Comparison of ENCODE assay signal across 8 cellular contexts in the genomic region with DNA sequence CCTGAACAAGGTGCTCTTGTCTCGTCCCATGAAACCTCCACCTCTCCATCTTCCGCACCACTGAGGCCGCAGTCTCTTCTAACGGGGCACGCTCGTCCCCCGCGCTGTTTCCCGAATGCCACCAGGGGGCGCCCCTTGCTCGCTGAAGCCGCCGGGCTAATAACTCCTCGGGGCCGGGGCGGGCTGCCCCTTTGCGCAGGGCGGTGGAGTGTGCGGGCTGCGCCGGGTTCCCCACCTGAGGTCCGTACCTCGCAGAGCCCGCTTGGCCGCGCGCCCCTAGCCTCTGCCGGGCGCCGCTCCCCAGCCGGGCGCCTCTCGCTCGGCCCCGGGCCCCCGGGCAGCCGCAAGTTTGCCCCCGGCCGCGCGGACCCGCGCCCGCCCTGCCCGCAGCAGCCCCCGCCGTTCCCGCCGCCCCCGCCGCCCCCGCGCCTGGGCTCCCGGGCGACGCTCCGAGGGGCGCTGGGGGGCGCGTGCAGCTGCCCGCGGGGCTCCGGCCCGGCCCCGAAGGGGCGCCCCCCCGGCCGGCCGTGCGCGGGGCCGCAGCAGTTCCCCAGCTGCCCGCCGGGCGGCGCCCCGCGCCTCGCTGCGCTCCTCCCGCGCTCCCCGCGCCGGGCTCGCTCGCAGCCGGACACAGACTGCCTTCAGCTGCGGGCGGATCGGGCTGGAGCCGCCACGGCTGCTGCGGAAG. TPM values are rescaled to one million over a fixed set of nuclear protein-coding genes. Genes with fewer than 3 reads are reported as not detected.
A peak's percentile ranks its signal among the peaks of the same experiment; 100 is the strongest.
DNase-seq lines count a peak whose midpoint lies in the region; ATAC-seq and TF ChIP-seq lines count a peak whose summit lies in the region.

A gene with protein sequence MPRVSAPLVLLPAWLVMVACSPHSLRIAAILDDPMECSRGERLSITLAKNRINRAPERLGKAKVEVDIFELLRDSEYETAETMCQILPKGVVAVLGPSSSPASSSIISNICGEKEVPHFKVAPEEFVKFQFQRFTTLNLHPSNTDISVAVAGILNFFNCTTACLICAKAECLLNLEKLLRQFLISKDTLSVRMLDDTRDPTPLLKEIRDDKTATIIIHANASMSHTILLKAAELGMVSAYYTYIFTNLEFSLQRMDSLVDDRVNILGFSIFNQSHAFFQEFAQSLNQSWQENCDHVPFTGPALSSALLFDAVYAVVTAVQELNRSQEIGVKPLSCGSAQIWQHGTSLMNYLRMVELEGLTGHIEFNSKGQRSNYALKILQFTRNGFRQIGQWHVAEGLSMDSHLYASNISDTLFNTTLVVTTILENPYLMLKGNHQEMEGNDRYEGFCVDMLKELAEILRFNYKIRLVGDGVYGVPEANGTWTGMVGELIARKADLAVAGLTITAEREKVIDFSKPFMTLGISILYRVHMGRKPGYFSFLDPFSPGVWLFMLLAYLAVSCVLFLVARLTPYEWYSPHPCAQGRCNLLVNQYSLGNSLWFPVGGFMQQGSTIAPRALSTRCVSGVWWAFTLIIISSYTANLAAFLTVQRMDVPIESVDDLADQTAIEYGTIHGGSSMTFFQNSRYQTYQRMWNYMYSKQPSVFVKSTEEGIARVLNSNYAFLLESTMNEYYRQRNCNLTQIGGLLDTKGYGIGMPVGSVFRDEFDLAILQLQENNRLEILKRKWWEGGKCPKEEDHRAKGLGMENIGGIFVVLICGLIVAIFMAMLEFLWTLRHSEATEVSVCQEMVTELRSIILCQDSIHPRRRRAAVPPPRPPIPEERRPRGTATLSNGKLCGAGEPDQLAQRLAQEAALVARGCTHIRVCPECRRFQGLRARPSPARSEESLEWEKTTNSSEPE (plus strand): TSS at position 633 of the 688 bp plus-strand sequence. CDS start 148,571 bp downstream, outside the sequence.

- H3K27ac Mint-ChIP-seq in activated CD4-positive, alpha-beta T cell treated with anti-CD3 and anti-CD28 coated beads, Interleukin-2, amount 10 ng/mL, durations not matched to agents 24 days and 14 days = no peak within 1 kb of the TSS

- H3K9me3 ChIP-seq in liver (ENCODE audit: control insufficient read depth in 4 of 4, low read length in 3 of 4) = no peaks in the 10 kb centered on the region

- no peak within 1 kb of the TSS for H3K27ac ChIP-seq in coronary artery
- no peak within 1 kb of the TSS for H3K27ac ChIP-seq in liver (ENCODE audit: low read depth in 1 of 2, low read length in 2 of 2)

- peaks cover 0 to 6% (median 0%) of the 10 kb centered on the region in 4 donors for H3K4me1 ChIP-seq in liver (ENCODE audit: control insufficient read depth in 4 of 4, insufficient read depth in 4 of 4, low read length in 3 of 4)

- peak; percentile 32 for DNase-seq in AG09319 (ENCODE audit: extremely low read depth, low read depth)
- peak; percentile 27 for DNase-seq in NCI-H510A (lab: John Stamatoyannopoulos, UW)
- DNase-seq in activated CD4-positive, alpha-beta T cell treated with anti-CD3 and anti-CD28 coated beads, Interleukin-2, amount 10 ng/mL, durations not matched to agents 24 days and 14 days = peak; percentile 92
- peak; percentile 77 for DNase-seq in coronary artery (ENCODE audit: low spot score)
- peak; percentile 53 to 80 for DNase-seq in stimulated activated CD4-positive, alpha-beta T cell treated with anti-CD3 and anti-CD28 coated beads, Interleukin-4, amount 100 ng/mL, for 4 hours

- TF ChIP-seq CTCF in AG09319 (IDR thresholded peaks at IDR 0.05; ENCODE audit: low read depth, low read length) (peak; percentile 93), coronary artery (IDR thresholded peaks at IDR 0.05) (peak; percentile 88), liver (IDR thresholded peaks at IDR 0.05; ENCODE audit: low read depth, low read length, missing input control) (peak; percentile 88)

- no peak within 1 kb of the TSS for H3K9ac ChIP-seq in liver (ENCODE audit: low read depth in 1 of 2, low read length in 2 of 2)

- ATAC-seq in GM18909 (IDR thresholded peaks at IDR 0.05; ENCODE audit: poor library complexity, unreplicated experiment) = peak; percentile 90
- ATAC-seq in HG03175 (IDR thresholded peaks at IDR 0.05; ENCODE audit: unreplicated experiment) = peak; percentile 85

- H3K36me3 ChIP-seq in liver (ENCODE audit: control insufficient read depth in 4 of 4, insufficient read depth in 3 of 4, low read depth in 1 of 4, low read length in 3 of 4) = no peaks in the 10 kb centered on the region

- H3K36me3 Mint-ChIP-seq in activated CD4-positive, alpha-beta T cell treated with anti-CD3 and anti-CD28 coated beads, Interleukin-2, amount 10 ng/mL, durations not matched to agents 24 days and 14 days (ENCODE audit: low read depth) = no peaks in the 10 kb centered on the region

- 1% methylated on average over 94 of the region's 94 CpGs for WGBS in liver

- H3K4me3 ChIP-seq in coronary artery (peak within 1 kb of the TSS; percentile 79), liver (ENCODE audit: low read depth in 1 of 3, low read length in 3 of 3) (peak within 1 kb of the TSS in 1 of 3 donors; percentile 65)

- intact Hi-C loops in activated CD4-positive, alpha-beta T cell treated with anti-CD3 and anti-CD28 coated beads, Interleukin-2, amount 10 ng/mL, durations not matched to agents 24 days and 14 days (cut with micrococcal nuclease) = loop anchor here (1.0 to 5.0 kb wide), 4 partner anchors 174 to 684 kb away; no protein-coding TSS in a partner anchor

- H3K27me3 ChIP-seq in liver (ENCODE audit: control insufficient read depth in 4 of 4, insufficient read depth in 4 of 4, low read length in 3 of 4) = peaks cover 0 to 5% (median 2%) of the 10 kb centered on the region in 4 donors

- H3K4me1 Mint-ChIP-seq in activated CD4-positive, alpha-beta T cell treated with anti-CD3 and anti-CD28 coated beads, Interleukin-2, amount 10 ng/mL, durations not matched to agents 24 days and 14 days = peaks cover 2% of the 10 kb centered on the region

- H3K9me3 Mint-ChIP-seq in activated CD4-positive, alpha-beta T cell treated with anti-CD3 and anti-CD28 coated beads, Interleukin-2, amount 10 ng/mL, durations not matched to agents 24 days and 14 days = no peaks in the 10 kb centered on the region

- peak; percentile 89 to 93 for TF ChIP-seq RAD21 in liver (IDR thresholded peaks at IDR 0.05)

- peaks cover 71% of the 10 kb centered on the region for H3K27me3 Mint-ChIP-seq in activated CD4-positive, alpha-beta T cell treated with anti-CD3 and anti-CD28 coated beads, Interleukin-2, amount 10 ng/mL, durations not matched to agents 24 days and 14 days

- H3K4me3 Mint-ChIP-seq in activated CD4-positive, alpha-beta T cell treated with anti-CD3 and anti-CD28 coated beads, Interleukin-2, amount 10 ng/mL, durations not matched to agents 24 days and 14 days = peak within 1 kb of the TSS; percentile 35

TF ChIP-seq in liver, 16 proteins besides CTCF, POLR2A, EP300 and RAD21:
- TF ChIP-seq FOXA1 (IDR thresholded peaks at IDR 0.05) = no peak
- no peak for TF ChIP-seq YY1 (IDR thresholded peaks at IDR 0.05)
- TF ChIP-seq, protein P1, sequence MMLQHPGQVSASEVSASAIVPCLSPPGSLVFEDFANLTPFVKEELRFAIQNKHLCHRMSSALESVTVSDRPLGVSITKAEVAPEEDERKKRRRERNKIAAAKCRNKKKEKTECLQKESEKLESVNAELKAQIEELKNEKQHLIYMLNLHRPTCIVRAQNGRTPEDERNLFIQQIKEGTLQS (IDR thresholded peaks at IDR 0.05) = no peak
- TF ChIP-seq NR2F2 (IDR thresholded peaks at IDR 0.05) = no peak
- TF ChIP-seq, protein P2, sequence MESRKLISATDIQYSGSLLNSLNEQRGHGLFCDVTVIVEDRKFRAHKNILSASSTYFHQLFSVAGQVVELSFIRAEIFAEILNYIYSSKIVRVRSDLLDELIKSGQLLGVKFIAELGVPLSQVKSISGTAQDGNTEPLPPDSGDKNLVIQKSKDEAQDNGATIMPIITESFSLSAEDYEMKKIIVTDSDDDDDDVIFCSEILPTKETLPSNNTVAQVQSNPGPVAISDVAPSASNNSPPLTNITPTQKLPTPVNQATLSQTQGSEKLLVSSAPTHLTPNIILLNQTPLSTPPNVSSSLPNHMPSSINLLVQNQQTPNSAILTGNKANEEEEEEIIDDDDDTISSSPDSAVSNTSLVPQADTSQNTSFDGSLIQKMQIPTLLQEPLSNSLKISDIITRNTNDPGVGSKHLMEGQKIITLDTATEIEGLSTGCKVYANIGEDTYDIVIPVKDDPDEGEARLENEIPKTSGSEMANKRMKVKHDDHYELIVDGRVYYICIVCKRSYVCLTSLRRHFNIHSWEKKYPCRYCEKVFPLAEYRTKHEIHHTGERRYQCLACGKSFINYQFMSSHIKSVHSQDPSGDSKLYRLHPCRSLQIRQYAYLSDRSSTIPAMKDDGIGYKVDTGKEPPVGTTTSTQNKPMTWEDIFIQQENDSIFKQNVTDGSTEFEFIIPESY (IDR thresholded peaks at IDR 0.05) = no peak
- TF ChIP-seq HNF4A (conservative IDR thresholded peaks at IDR 0.05) = no peak
- no peak for TF ChIP-seq RXRA (IDR thresholded peaks at IDR 0.05)

RNA-seq across cellular contexts. Expression of the gene that starts here (rescaled TPM):
- total RNA-seq in activated CD4-positive, alpha-beta T cell treated with anti-CD3 and anti-CD28 coated beads, Interleukin-2, amount 10 ng/mL, durations not matched to agents 24 days and 14 days = 0.02 and 0.09 TPM in 2 replicates
- under 1 TPM; 0.05 to 0.25 TPM for total RNA-seq in liver
- polyA plus RNA-seq in liver = under 1 TPM in 1 of 2 donors, not detected in 1; 0.06 TPM

Comparison
In these comparisons a context has a peak if more than half of its experiments do, and no peak if none do; other contexts are left out.
1. Peak in DNase-seq in activated CD4-positive, alpha-beta T cell treated with anti-CD3 and anti-CD28 coated beads, Interleukin-2, amount 10 ng/mL, durations not matched to agents 24 days and 14 days; RNA of the gene not detected or under 1 TPM.
2. DNase-seq: peak in every context shown above with its lines; median percentile 92 in activated CD4-positive, alpha-beta T cell treated with anti-CD3 and anti-CD28 coated beads, Interleukin-2, amount 10 ng/mL, durations not matched to agents 24 days and 14 days; 77 in coronary artery; 66 in stimulated activated CD4-positive, alpha-beta T cell treated with anti-CD3 and anti-CD28 coated beads, Interleukin-4, amount 100 ng/mL, for 4 hours; 32 in AG09319; 27 in NCI-H510A.